In the genomic region with DNA sequence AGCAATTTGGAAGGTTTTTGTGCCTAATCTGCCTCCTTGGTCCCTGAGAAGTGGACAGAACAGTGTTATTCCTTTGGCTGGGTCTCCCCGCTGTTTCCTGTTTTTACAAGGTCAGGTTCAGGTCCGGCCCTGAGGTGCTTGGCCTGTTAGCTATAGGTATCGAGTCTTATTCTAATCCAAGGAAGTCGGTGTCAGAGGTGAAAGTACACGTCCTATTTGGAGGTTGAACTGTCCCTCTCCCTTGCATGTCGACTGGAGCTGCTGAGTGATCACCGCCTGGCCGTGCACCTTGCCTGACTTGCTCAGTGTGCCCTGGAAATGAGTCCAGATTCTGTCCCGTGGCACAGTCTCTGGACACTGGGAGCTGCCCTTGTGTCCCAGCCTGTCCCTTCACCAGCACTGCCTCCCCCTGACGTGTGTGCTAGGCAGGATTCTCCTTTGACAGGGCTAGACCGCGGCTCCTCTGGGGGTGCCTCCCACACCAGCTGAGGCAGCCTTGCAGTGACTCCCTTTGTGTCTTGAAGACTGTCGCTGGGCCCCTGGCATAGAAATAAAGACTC, we compare ENCODE assay signal across 8 cellular contexts.
DNase-seq lines count a peak whose midpoint lies in the region; ATAC-seq and TF ChIP-seq lines count a peak whose summit lies in the region.

No MANE protein-coding gene starts in this region.

- H3K4me3 Mint-ChIP-seq in activated B cell treated with CpG ODN at 0.5 μM for 24 hours, result no peak overlapping the region

- H3K27me3 ChIP-seq in H7 (ENCODE audit: control insufficient read depth, insufficient read depth, low read length) (no peaks in the 10 kb centered on the region), right cardiac atrium (ENCODE audit: control insufficient read depth, insufficient read depth) (no peaks in the 10 kb centered on the region)

- ATAC-seq in activated B cell treated with CpG ODN at 0.5 μM for 24 hours (ENCODE audit: low read depth), result no peak
- peak; percentile 84 for ATAC-seq in right cardiac atrium
- ATAC-seq in sciatic nerve, result peak; percentile 81
- ATAC-seq in GM21381 (IDR thresholded peaks at IDR 0.05; ENCODE audit: unreplicated experiment), result no peak
- ATAC-seq in HG02588 (IDR thresholded peaks at IDR 0.05; ENCODE audit: unreplicated experiment), result no peak

- peaks cover 40% of the 10 kb centered on the region for H3K4me1 Mint-ChIP-seq in activated B cell treated with CpG ODN at 0.5 μM for 24 hours

- H3K9me3 ChIP-seq in right cardiac atrium (ENCODE audit: control insufficient read depth, low read length), result no peaks in the 10 kb centered on the region

- CTCF ChIA-PET in activated B cell treated with CpG ODN at 0.5 μM for 24 hours (lab: Charles Lee), result interaction anchor here (0.8 to 1.7 kb wide), 2 partner anchors 59 to 161 kb away, joined by 3 to 4 read pairs; no protein-coding TSS in a partner anchor

- no peaks in the 10 kb centered on the region for H3K27me3 Mint-ChIP-seq in activated B cell treated with CpG ODN at 0.5 μM for 24 hours

- peak overlapping the region; percentile 3 for H3K27ac Mint-ChIP-seq in activated B cell treated with CpG ODN at 0.5 μM for 24 hours

- peaks cover 47% of the 10 kb centered on the region for H3K36me3 Mint-ChIP-seq in activated B cell treated with CpG ODN at 0.5 μM for 24 hours (ENCODE audit: low read depth)

- no peak for TF ChIP-seq CTCF in activated B cell treated with CpG ODN at 0.5 μM for 24 hours (IDR thresholded peaks at IDR 0.05)

- 32% methylated on average over 13 of the region's 13 CpGs for WGBS in right cardiac atrium

- POLR2A ChIA-PET in activated B cell treated with CpG ODN at 0.5 μM for 24 hours (lab: Charles Lee), result interaction anchor here (0.6 kb wide), 1 partner anchor 135 kb away, joined by 6 read pairs; no protein-coding TSS in a partner anchor

- peak overlapping the region; percentile 67 for H3K27ac ChIP-seq in right cardiac atrium (ENCODE audit: low read length)

- H3K36me3 ChIP-seq in H7 (replicated peaks; ENCODE audit: control insufficient read depth, insufficient read depth, low read length), result no peaks in the 10 kb centered on the region; the same call in 1 of the 2 replicates

- peak; percentile 66 for DNase-seq in H7
- no peak for DNase-seq in activated B cell treated with CpG ODN at 0.5 μM for 24 hours
- DNase-seq in right cardiac atrium, result peak; percentile 49 to 77 (median 75)
- DNase-seq in sciatic nerve (ENCODE audit: low spot score), result no peak
- DNase-seq in putamen (ENCODE audit: low spot score), result no peak
- no peak for DNase-seq in NCI-H2171 (lab: John Stamatoyannopoulos, UW)

- H3K4me3 ChIP-seq in H7 (ENCODE audit: insufficient read depth, low read depth, low read length), result no peak overlapping the region
- no peak overlapping the region for H3K4me3 ChIP-seq in right cardiac atrium (ENCODE audit: low read length)

- intact Hi-C loops in activated B cell treated with CpG ODN at 0.5 μM for 24 hours (cut with micrococcal nuclease) (no loop called here), right cardiac atrium (cut with DNase I) (loop anchor here in 1 of 4 donors (5.0 kb wide), 1 partner anchor 41 kb away; no protein-coding TSS in a partner anchor), sciatic nerve (cut with DNase I) (no loop called here)

- H3K4me1 ChIP-seq in right cardiac atrium (ENCODE audit: control insufficient read depth, insufficient read depth, low read length), result peaks cover 23% of the 10 kb centered on the region

- no peaks in the 10 kb centered on the region for H3K9me3 Mint-ChIP-seq in activated B cell treated with CpG ODN at 0.5 μM for 24 hours

Comparison
In these comparisons a context has a peak if more than half of its experiments do, and no peak if none do; other contexts are left out.
1. DNase-seq: peak in H7 (single experiment) and right cardiac atrium (3 of 3); none in activated B cell treated with CpG ODN at 0.5 μM for 24 hours (single experiment), sciatic nerve (single experiment), putamen (single experiment) and NCI-H2171 (single experiment).
2. ATAC-seq: peak in right cardiac atrium (2 of 2) and sciatic nerve (single experiment); none in activated B cell treated with CpG ODN at 0.5 μM for 24 hours (single experiment), GM21381 (single experiment) and HG02588 (single experiment).